ENCODE assay signal across 12 cellular contexts in genomic region chr5:173689171-173689676, GRCh38.
DNase-seq lines count a peak whose midpoint lies in the region; ATAC-seq, FAIRE-seq and TF ChIP-seq lines count a peak whose summit lies in the region.
"Had no signal": no experiment of that assay in that cellular context is flagged by ENCODE, and none has a peak within 500 bp of the region (broad histone marks: within the 10 kb centered on the region; RNA-seq: fewer than 3 reads in every experiment).

No MANE protein-coding gene starts in this region.

- peaks cover 20% of the 10 kb centered on the region for H3K4me1 Mint-ChIP-seq in progenitor cell of endocrine pancreas (ENCODE audit: low read depth)

- in situ Hi-C loops in KBM-7 (cut with MboI; ENCODE audit: low pct_unique_long_range_greater_than_20kb, low sequenced_read_pairs): no loop called here

- DNase-seq in DMS53 treated with DMSO at 0.1 percent for 48 hours (lab: John Stamatoyannopoulos, UW; ENCODE audit: unreplicated experiment): peak; percentile 97
- peak; percentile 16 for DNase-seq in progenitor cell of endocrine pancreas (ENCODE audit: low spot score, unreplicated experiment)
- no peak for DNase-seq in hippocampal formation (lab: John Stamatoyannopoulos, UW)
- no peak for DNase-seq in foreskin keratinocyte
- no peak for DNase-seq in KBM-7
- DNase-seq in NCI-H345 (lab: John Stamatoyannopoulos, UW): no peak
- DNase-seq: NCI-H1694 treated with DMSO at 0.1 percent for 48 hours, ovary had no signal

- peak overlapping the region; percentile 92 for H3K27ac Mint-ChIP-seq in progenitor cell of endocrine pancreas

- peaks cover 7% of the 10 kb centered on the region for H3K9me3 Mint-ChIP-seq in progenitor cell of endocrine pancreas (ENCODE audit: low read depth)

- H3K4me1 ChIP-seq in foreskin keratinocyte: no peaks in the 10 kb centered on the region
- H3K4me1 ChIP-seq: gastroesophageal sphincter had no signal

- no peak for TF ChIP-seq CTCF in VCaP (conservative IDR thresholded peaks at IDR 0.05)
- TF ChIP-seq CTCF in progenitor cell of endocrine pancreas (IDR thresholded peaks at IDR 0.05; ENCODE audit: unreplicated experiment): no peak
- TF ChIP-seq CTCF in foreskin keratinocyte (conservative IDR thresholded peaks at IDR 0.05): no peak

- no peak for ATAC-seq in foreskin keratinocyte
- ATAC-seq: gastroesophageal sphincter had no signal

- peak; percentile 79 for FAIRE-seq in islet of Langerhans (lab: Jason Lieb, UNC)
- FAIRE-seq: H54 had no signal

- no peaks in the 10 kb centered on the region for H3K27me3 Mint-ChIP-seq in progenitor cell of endocrine pancreas

- H3K27ac ChIP-seq in VCaP (peak overlapping the region; percentile 74), foreskin keratinocyte (no peak overlapping the region)

- peak overlapping the region; percentile 24 for H3K4me3 Mint-ChIP-seq in progenitor cell of endocrine pancreas (ENCODE audit: low read depth)

- no peaks in the 10 kb centered on the region for H3K36me3 Mint-ChIP-seq in progenitor cell of endocrine pancreas (ENCODE audit: insufficient read depth)

- no peaks in the 10 kb centered on the region for H3K27me3 ChIP-seq in foreskin keratinocyte
- H3K27me3 ChIP-seq: gastroesophageal sphincter, ovary had no signal

Comparison
In these comparisons a context has a peak if more than half of its experiments do, and no peak if none do; other contexts are left out.
1. DNase-seq: peak in DMS53 treated with DMSO at 0.1 percent for 48 hours (single experiment) and progenitor cell of endocrine pancreas (single experiment); none in hippocampal formation (0 of 2), foreskin keratinocyte (0 of 2), KBM-7 (single experiment) and NCI-H345 (single experiment).